Comparison of ENCODE assay signal across 1 cellular context in genomic region chr1:167714851-167715652, GRCh38.
A peak's percentile ranks its signal among the peaks of the same experiment; 100 is the strongest.
TF ChIP-seq lines count a peak whose summit lies in the region.

No MANE protein-coding gene starts in this region.

TF ChIP-seq in HepG2, 621 proteins besides CTCF, POLR2A, EP300 and RAD21 (continued from another document and continues in another):
- TF ChIP-seq, protein P1, sequence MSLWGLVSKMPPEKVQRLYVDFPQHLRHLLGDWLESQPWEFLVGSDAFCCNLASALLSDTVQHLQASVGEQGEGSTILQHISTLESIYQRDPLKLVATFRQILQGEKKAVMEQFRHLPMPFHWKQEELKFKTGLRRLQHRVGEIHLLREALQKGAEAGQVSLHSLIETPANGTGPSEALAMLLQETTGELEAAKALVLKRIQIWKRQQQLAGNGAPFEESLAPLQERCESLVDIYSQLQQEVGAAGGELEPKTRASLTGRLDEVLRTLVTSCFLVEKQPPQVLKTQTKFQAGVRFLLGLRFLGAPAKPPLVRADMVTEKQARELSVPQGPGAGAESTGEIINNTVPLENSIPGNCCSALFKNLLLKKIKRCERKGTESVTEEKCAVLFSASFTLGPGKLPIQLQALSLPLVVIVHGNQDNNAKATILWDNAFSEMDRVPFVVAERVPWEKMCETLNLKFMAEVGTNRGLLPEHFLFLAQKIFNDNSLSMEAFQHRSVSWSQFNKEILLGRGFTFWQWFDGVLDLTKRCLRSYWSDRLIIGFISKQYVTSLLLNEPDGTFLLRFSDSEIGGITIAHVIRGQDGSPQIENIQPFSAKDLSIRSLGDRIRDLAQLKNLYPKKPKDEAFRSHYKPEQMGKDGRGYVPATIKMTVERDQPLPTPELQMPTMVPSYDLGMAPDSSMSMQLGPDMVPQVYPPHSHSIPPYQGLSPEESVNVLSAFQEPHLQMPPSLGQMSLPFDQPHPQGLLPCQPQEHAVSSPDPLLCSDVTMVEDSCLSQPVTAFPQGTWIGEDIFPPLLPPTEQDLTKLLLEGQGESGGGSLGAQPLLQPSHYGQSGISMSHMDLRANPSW (CRISPR knock-in tag; IDR thresholded peaks at IDR 0.05; ENCODE audit: borderline replicate concordance) = no peak
- no peak for TF ChIP-seq THYN1 (CRISPR knock-in tag; IDR thresholded peaks at IDR 0.05; ENCODE audit: borderline replicate concordance, low read depth)
- peak; percentile 78; the same call in 1 of the 2 replicates for TF ChIP-seq MTF2 (CRISPR knock-in tag; IDR thresholded peaks at IDR 0.05; ENCODE audit: borderline replicate concordance)
- TF ChIP-seq ZNF569 (CRISPR knock-in tag; IDR thresholded peaks at IDR 0.05; ENCODE audit: borderline replicate concordance) = no peak
- TF ChIP-seq, protein P2, sequence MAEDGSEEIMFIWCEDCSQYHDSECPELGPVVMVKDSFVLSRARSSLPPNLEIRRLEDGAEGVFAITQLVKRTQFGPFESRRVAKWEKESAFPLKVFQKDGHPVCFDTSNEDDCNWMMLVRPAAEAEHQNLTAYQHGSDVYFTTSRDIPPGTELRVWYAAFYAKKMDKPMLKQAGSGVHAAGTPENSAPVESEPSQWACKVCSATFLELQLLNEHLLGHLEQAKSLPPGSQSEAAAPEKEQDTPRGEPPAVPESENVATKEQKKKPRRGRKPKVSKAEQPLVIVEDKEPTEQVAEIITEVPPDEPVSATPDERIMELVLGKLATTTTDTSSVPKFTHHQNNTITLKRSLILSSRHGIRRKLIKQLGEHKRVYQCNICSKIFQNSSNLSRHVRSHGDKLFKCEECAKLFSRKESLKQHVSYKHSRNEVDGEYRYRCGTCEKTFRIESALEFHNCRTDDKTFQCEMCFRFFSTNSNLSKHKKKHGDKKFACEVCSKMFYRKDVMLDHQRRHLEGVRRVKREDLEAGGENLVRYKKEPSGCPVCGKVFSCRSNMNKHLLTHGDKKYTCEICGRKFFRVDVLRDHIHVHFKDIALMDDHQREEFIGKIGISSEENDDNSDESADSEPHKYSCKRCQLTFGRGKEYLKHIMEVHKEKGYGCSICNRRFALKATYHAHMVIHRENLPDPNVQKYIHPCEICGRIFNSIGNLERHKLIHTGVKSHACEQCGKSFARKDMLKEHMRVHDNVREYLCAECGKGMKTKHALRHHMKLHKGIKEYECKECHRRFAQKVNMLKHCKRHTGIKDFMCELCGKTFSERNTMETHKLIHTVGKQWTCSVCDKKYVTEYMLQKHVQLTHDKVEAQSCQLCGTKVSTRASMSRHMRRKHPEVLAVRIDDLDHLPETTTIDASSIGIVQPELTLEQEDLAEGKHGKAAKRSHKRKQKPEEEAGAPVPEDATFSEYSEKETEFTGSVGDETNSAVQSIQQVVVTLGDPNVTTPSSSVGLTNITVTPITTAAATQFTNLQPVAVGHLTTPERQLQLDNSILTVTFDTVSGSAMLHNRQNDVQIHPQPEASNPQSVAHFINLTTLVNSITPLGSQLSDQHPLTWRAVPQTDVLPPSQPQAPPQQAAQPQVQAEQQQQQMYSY (CRISPR knock-in tag; IDR thresholded peaks at IDR 0.05) = no peak
- no peak for TF ChIP-seq KDM6A (CRISPR knock-in tag; IDR thresholded peaks at IDR 0.05; ENCODE audit: low read depth)
- TF ChIP-seq AGO2 (optimal IDR thresholded peaks at IDR 0.05; ENCODE audit: low read depth, low read length) = no peak
- peak; percentile 17; the same call in 1 of the 2 replicates for TF ChIP-seq ZNF7 (CRISPR knock-in tag; IDR thresholded peaks at IDR 0.05)
- no peak for TF ChIP-seq GABPA (IDR thresholded peaks at IDR 0.05; ENCODE audit: low read depth, low read length)
- TF ChIP-seq GABPA (CRISPR knock-in tag; IDR thresholded peaks at IDR 0.05; ENCODE audit: low read depth) = 0 out of 2 replicates have a peak, but pooled peaks have one; percentile 10
- no peak for TF ChIP-seq DMTF1 (CRISPR knock-in tag; IDR thresholded peaks at IDR 0.05)
- TF ChIP-seq KMT2A (CRISPR knock-in tag; IDR thresholded peaks at IDR 0.05) = 0 out of 2 replicates have a peak, but pooled peaks have one; percentile 41
- no peak for TF ChIP-seq PHB2 (IDR thresholded peaks at IDR 0.05; ENCODE audit: partially characterized antibody)
- TF ChIP-seq SRSF9 (IDR thresholded peaks at IDR 0.05; ENCODE audit: borderline replicate concordance, insufficient read depth, low read depth, low read length, poor library complexity, severe bottlenecking) = no peak
- TF ChIP-seq TP53 (CRISPR knock-in tag; conservative IDR thresholded peaks at IDR 0.05) = no peak
- no peak for TF ChIP-seq NFIB (CRISPR knock-in tag; IDR thresholded peaks at IDR 0.05; ENCODE audit: borderline replicate concordance)
- TF ChIP-seq ZNF605 (CRISPR knock-in tag; IDR thresholded peaks at IDR 0.05) = no peak
- TF ChIP-seq ZNF761 (CRISPR knock-in tag; conservative IDR thresholded peaks at IDR 0.05) = no peak
- TF ChIP-seq, protein P3, sequence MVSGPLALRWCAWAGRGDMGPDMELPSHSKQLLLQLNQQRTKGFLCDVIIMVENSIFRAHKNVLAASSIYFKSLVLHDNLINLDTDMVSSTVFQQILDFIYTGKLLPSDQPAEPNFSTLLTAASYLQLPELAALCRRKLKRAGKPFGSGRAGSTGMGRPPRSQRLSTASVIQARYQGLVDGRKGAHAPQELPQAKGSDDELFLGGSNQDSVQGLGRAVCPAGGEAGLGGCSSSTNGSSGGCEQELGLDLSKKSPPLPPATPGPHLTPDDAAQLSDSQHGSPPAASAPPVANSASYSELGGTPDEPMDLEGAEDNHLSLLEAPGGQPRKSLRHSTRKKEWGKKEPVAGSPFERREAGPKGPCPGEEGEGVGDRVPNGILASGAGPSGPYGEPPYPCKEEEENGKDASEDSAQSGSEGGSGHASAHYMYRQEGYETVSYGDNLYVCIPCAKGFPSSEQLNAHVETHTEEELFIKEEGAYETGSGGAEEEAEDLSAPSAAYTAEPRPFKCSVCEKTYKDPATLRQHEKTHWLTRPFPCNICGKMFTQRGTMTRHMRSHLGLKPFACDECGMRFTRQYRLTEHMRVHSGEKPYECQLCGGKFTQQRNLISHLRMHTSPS (CRISPR knock-in tag; IDR thresholded peaks at IDR 0.05; ENCODE audit: low read depth) = no peak
- TF ChIP-seq, protein P4, sequence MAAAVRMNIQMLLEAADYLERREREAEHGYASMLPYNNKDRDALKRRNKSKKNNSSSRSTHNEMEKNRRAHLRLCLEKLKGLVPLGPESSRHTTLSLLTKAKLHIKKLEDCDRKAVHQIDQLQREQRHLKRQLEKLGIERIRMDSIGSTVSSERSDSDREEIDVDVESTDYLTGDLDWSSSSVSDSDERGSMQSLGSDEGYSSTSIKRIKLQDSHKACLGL (CRISPR knock-in tag; IDR thresholded peaks at IDR 0.05) = no peak
- TF ChIP-seq MYC (CRISPR knock-in tag; IDR thresholded peaks at IDR 0.05; ENCODE audit: borderline replicate concordance) = no peak
- no peak; the same call in 1 of the 2 replicates for TF ChIP-seq FOXJ3 (CRISPR knock-in tag; IDR thresholded peaks at IDR 0.05; ENCODE audit: borderline replicate concordance)
- TF ChIP-seq, protein P5, sequence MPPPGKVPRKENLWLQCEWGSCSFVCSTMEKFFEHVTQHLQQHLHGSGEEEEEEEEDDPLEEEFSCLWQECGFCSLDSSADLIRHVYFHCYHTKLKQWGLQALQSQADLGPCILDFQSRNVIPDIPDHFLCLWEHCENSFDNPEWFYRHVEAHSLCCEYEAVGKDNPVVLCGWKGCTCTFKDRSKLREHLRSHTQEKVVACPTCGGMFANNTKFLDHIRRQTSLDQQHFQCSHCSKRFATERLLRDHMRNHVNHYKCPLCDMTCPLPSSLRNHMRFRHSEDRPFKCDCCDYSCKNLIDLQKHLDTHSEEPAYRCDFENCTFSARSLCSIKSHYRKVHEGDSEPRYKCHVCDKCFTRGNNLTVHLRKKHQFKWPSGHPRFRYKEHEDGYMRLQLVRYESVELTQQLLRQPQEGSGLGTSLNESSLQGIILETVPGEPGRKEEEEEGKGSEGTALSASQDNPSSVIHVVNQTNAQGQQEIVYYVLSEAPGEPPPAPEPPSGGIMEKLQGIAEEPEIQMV (CRISPR knock-in tag; IDR thresholded peaks at IDR 0.05; ENCODE audit: low read depth) = no peak
- TF ChIP-seq ZBTB1 (CRISPR knock-in tag; IDR thresholded peaks at IDR 0.05; ENCODE audit: borderline replicate concordance) = no peak
- TF ChIP-seq ZNF570 (CRISPR knock-in tag; IDR thresholded peaks at IDR 0.05; ENCODE audit: borderline replicate concordance) = no peak
- TF ChIP-seq ZNF207 (IDR thresholded peaks at IDR 0.05; ENCODE audit: borderline replicate concordance) = no peak
- 0 out of 2 replicates have a peak, but pooled peaks have one; percentile 25 for TF ChIP-seq AHR (CRISPR knock-in tag; IDR thresholded peaks at IDR 0.05)
- TF ChIP-seq ZBTB21 (CRISPR knock-in tag; IDR thresholded peaks at IDR 0.05) = no peak
- TF ChIP-seq, protein P6, sequence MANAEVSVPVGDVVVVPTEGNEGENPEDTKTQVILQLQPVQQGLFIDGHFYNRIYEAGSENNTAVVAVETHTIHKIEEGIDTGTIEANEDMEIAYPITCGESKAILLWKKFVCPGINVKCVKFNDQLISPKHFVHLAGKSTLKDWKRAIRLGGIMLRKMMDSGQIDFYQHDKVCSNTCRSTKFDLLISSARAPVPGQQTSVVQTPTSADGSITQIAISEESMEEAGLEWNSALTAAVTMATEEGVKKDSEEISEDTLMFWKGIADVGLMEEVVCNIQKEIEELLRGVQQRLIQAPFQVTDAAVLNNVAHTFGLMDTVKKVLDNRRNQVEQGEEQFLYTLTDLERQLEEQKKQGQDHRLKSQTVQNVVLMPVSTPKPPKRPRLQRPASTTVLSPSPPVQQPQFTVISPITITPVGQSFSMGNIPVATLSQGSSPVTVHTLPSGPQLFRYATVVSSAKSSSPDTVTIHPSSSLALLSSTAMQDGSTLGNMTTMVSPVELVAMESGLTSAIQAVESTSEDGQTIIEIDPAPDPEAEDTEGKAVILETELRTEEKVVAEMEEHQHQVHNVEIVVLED (CRISPR knock-in tag; IDR thresholded peaks at IDR 0.05; ENCODE audit: borderline replicate concordance) = no peak
- TF ChIP-seq, protein P7, sequence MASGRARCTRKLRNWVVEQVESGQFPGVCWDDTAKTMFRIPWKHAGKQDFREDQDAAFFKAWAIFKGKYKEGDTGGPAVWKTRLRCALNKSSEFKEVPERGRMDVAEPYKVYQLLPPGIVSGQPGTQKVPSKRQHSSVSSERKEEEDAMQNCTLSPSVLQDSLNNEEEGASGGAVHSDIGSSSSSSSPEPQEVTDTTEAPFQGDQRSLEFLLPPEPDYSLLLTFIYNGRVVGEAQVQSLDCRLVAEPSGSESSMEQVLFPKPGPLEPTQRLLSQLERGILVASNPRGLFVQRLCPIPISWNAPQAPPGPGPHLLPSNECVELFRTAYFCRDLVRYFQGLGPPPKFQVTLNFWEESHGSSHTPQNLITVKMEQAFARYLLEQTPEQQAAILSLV (CRISPR knock-in tag; IDR thresholded peaks at IDR 0.05; ENCODE audit: borderline replicate concordance) = no peak
- no peak for TF ChIP-seq TBP (CRISPR knock-in tag; IDR thresholded peaks at IDR 0.05)
- no peak for TF ChIP-seq ARNTL (CRISPR knock-in tag; IDR thresholded peaks at IDR 0.05)
- TF ChIP-seq ZNF274 (CRISPR knock-in tag; IDR thresholded peaks at IDR 0.05) = no peak
